10 cellular contexts compared by ENCODE assay signal in the genomic region with DNA sequence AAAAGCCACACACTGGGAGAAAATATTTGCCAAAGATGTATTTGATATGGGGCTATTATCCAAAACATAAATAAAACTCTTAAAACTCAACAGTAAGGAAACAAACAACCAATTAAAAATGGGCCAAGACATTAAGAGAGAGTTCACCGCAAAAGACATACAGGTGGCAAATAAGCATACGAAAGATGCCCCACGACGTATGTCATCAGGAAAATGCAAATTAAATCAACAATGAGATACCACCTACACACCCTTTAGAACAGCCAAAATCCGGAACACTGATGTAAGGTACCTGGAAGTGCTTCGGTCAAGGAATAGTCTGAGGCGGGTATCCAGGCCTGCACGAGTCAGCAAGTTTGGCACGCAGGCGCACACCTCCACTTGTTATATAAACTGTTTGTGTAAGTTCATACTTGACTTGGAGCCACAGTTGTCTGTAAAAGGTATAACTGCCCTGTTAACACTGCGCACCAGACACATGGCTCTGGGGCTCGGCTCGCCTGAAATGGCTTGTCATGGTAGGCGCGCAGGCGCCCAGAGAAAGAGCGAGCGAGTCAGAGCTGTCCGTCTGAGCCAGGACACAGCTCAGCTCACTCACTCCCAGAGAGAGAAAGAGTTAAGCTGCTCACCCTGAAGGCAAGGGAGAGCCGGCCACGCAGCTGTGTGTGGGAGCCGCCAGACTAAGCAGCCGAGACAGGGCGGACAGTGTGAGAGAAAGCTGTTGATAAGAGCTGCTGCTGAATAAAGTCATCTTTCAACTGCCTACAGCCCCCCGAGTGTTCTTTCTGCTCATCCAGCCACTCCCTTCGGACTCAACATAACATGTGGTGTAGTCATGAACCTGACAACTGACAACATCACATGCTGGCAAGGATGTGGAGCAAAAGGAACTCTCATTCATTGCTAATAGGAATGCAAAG.
DNase-seq lines count a peak whose midpoint lies in the region; ATAC-seq and TF ChIP-seq lines count a peak whose summit lies in the region.
"Had no signal": no experiment of that assay in that cellular context is flagged by ENCODE, and none has a peak within 500 bp of the region (broad histone marks: within the 10 kb centered on the region; RNA-seq: fewer than 3 reads in every experiment).

No MANE protein-coding gene starts in this region.

- DNase-seq in epithelial cell of prostate (ENCODE audit: low read depth, low spot score) (peak; percentile 69), mucosa of gallbladder (ENCODE audit: low spot score) (peak; percentile 40), upper lobe of right lung (peak; percentile 85), NCI-H748 (lab: John Stamatoyannopoulos, UW; ENCODE audit: unreplicated experiment) (no peak), SKM-1 (lab: John Stamatoyannopoulos, UW; ENCODE audit: unreplicated experiment) (no peak)
- DNase-seq: activated CD4-positive, alpha-beta T cell treated with anti-CD3 and anti-CD28 coated beads, Interleukin-2, amount 10 ng/mL, durations not matched to agents 7 days and 5 days; dermis blood vessel endothelial cell had no signal

- no peaks in the 10 kb centered on the region for H3K9me3 ChIP-seq in upper lobe of right lung

- H3K27me3 ChIP-seq in upper lobe of right lung: no peaks in the 10 kb centered on the region

- no peaks in the 10 kb centered on the region for H3K4me1 ChIP-seq in upper lobe of right lung

- intact Hi-C loops in upper lobe of right lung (cut with DNase I): no loop called here

- H3K4me3 ChIP-seq in upper lobe of right lung: peak overlapping the region; percentile 19

- ATAC-seq in upper lobe of right lung: peak; percentile 85
- no peak for ATAC-seq in HG03442 (IDR thresholded peaks at IDR 0.05; ENCODE audit: unreplicated experiment)
- no peak for ATAC-seq in GM19397 (IDR thresholded peaks at IDR 0.05; ENCODE audit: unreplicated experiment)

- H3K36me3 ChIP-seq in upper lobe of right lung: no peaks in the 10 kb centered on the region

- TF ChIP-seq CTCF in upper lobe of right lung (IDR thresholded peaks at IDR 0.05): no peak

- H3K27ac ChIP-seq in epithelial cell of prostate (peak overlapping the region; percentile 83), upper lobe of right lung (peak overlapping the region; percentile 78)

TF ChIP-seq in PFSK-1, 5 proteins besides CTCF, POLR2A, EP300 and RAD21:
- 0 out of 2 replicates have a peak, but pooled peaks have one; percentile 47 for TF ChIP-seq POLR2AphosphoS5 (IDR thresholded peaks at IDR 0.05; ENCODE audit: low read depth, low read length)
- TF ChIP-seq TAF1 (IDR thresholded peaks at IDR 0.05; ENCODE audit: borderline replicate concordance, insufficient read depth, low read length): no peak
- TF ChIP-seq SIN3A (IDR thresholded peaks at IDR 0.05; ENCODE audit: borderline replicate concordance, insufficient read depth, low read length): peak; percentile 88; the same call in 1 of the 2 replicates
- no peak for TF ChIP-seq REST (IDR thresholded peaks at IDR 0.05; ENCODE audit: insufficient read depth in 1 of 2, low read depth in 2 of 2, low read length in 2 of 2)

Comparison
In these comparisons a context has a peak if more than half of its experiments do, and no peak if none do; other contexts are left out.
1. DNase-seq: peak in epithelial cell of prostate (single experiment), mucosa of gallbladder (single experiment) and upper lobe of right lung (single experiment); none in NCI-H748 (single experiment) and SKM-1 (single experiment).